In the genomic region with DNA sequence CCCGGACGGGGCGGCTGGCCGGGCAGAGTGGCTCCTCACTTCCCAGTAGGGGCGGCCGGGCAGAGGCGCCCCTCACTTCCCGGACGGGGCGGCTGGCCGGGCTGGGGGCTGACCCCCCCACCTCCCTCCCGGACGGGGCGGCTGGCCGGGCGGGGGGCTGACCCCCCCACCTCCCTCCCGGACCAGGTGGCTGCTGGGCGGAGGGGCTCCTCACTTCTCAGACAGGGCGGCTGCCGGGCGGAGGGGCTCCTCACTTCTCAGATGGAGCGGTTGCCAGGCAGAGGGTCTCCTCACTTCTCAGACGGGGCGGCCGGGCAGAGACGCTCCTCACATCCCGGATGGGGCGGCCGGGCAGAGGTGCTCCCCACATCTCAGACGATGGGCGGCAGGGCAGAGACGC, we compare ENCODE assay signal across 2 cellular contexts. TPM values are rescaled to one million over a fixed set of nuclear protein-coding genes. Genes with fewer than 3 reads are reported as not detected.
"Had no signal": no experiment of that assay in that cellular context is flagged by ENCODE, and none has a peak within 500 bp of the region (broad histone marks: within the 10 kb centered on the region; RNA-seq: fewer than 3 reads in every experiment).

No MANE protein-coding gene starts in this region.

RNA-seq across cellular contexts. Expression of gene C2, which starts 4.6 kb away (rescaled TPM):
- total RNA-seq: MCF 10A had no signal

RNA-seq across cellular contexts. Expression of gene CFB, which starts 13.8 kb away (rescaled TPM):
- total RNA-seq: NCI-H460 had no signal
